In genomic region chr3:97108136-97108535, GRCh38 we compare ENCODE assay signal across 8 cellular contexts.
"Had no signal": no experiment of that assay in that cellular context is flagged by ENCODE, and none has a peak within 500 bp of the region (broad histone marks: within the 10 kb centered on the region; RNA-seq: fewer than 3 reads in every experiment).

No MANE protein-coding gene starts in this region.

- H3K4me3 ChIP-seq: GM23338, HAP-1 had no signal

- H3K36me3 ChIP-seq: HAP-1 had no signal

- H3K4me2 ChIP-seq: GM23338 had no signal

- H3K4me1 ChIP-seq: HAP-1 had no signal

- H3K27ac ChIP-seq: HL-60 had no signal

- H3K9me3 ChIP-seq: HAP-1 had no signal

- H2AFZ ChIP-seq: GM23338 had no signal

- DNase-seq: H7, HFFc6, Kasumi-1, KG1 had no signal

- ATAC-seq: GM23338, HCT116 had no signal
